1 cellular context compared by ENCODE assay signal in the genomic region with DNA sequence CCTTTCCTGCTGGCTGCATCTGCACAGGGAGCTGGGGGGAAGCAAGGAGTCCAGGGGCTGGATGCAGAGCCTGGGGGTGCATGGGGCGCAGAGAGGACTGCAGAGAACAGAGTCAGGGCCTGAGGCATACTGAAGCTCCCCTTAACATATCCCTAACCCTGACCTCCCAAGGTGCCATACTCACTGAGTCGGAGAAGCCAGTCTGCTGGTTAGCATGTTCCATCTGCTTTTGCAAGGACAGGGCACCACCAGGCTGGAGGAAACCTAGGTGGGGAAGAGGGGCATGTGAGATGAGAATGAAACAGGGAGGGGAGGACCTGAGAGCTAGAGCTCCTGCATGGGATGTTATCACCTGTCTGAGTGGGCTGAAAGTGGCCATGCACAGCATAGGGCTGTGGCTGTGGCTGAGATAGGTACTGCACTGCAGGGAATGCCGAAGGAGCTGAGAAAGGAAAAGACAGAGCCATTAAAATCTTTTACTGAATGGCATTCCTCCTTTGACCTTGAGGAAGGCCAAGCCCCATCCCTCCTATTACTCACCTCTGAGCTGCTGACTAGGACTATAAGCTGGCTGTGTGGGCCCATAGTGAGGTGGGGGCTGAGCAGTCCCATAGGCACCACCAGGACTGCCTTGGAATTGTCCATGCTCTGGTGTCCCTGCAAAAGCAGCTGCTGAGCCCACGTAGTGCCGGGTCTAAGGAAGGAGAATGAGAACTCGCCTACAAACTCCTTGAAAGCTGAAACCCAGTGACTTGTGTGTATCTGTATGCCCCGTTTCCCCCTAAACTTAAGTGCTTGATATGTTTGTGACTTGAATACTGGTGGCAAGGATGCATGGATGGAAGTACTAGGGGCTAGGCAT.
A peak's percentile ranks its signal among the peaks of the same experiment; 100 is the strongest.
TF ChIP-seq lines count a peak whose summit lies in the region.

No MANE protein-coding gene starts in this region.

TF ChIP-seq in HEK293, 187 proteins besides CTCF, POLR2A, EP300 and RAD21 (continued from another document):
- TF ChIP-seq, protein P1, sequence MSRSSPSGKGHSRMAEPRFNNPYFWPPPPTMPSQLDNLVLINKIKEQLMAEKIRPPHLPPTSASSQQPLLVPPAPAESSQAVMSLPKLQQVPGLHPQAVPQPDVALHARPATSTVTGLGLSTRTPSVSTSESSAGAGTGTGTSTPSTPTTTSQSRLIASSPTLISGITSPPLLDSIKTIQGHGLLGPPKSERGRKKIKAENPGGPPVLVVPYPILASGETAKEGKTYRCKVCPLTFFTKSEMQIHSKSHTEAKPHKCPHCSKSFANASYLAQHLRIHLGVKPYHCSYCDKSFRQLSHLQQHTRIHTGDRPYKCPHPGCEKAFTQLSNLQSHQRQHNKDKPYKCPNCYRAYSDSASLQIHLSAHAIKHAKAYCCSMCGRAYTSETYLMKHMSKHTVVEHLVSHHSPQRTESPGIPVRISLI (tag by site-specific recombination; IDR thresholded peaks at IDR 0.05), result no peak
- TF ChIP-seq MZF1 (tag by site-specific recombination; IDR thresholded peaks at IDR 0.05; ENCODE audit: borderline replicate concordance) (no peak), ZFP69B (tag by site-specific recombination; IDR thresholded peaks at IDR 0.05) (peak; percentile 91), ZNF777 (tag by site-specific recombination; IDR thresholded peaks at IDR 0.05; ENCODE audit: borderline replicate concordance) (no peak), ZNF561 (tag by site-specific recombination; IDR thresholded peaks at IDR 0.05; ENCODE audit: borderline replicate concordance) (no peak), ZNF843 (tag by site-specific recombination; IDR thresholded peaks at IDR 0.05) (no peak), ZNF248 (tag by site-specific recombination; IDR thresholded peaks at IDR 0.05) (no peak), ZNF707 (tag by site-specific recombination; IDR thresholded peaks at IDR 0.05) (no peak), ZNF140 (tag by site-specific recombination; IDR thresholded peaks at IDR 0.05) (no peak), ZSCAN30 (tag by site-specific recombination; IDR thresholded peaks at IDR 0.05) (no peak), ZNF266 (tag by site-specific recombination; IDR thresholded peaks at IDR 0.05; ENCODE audit: low read depth) (no peak), ZNF354C (tag by site-specific recombination; IDR thresholded peaks at IDR 0.05; ENCODE audit: borderline replicate concordance, low read depth) (no peak), YY2 (tag by site-specific recombination; IDR thresholded peaks at IDR 0.05) (no peak), KLF8 (tag by site-specific recombination; IDR thresholded peaks at IDR 0.05) (no peak), ZNF626 (tag by site-specific recombination; IDR thresholded peaks at IDR 0.05) (no peak), ZSCAN23 (tag by site-specific recombination; IDR thresholded peaks at IDR 0.05) (no peak), ZNF138 (tag by site-specific recombination; IDR thresholded peaks at IDR 0.05; ENCODE audit: borderline replicate concordance) (no peak), ZNF10 (tag by site-specific recombination; IDR thresholded peaks at IDR 0.05) (no peak), SP3 (tag by site-specific recombination; IDR thresholded peaks at IDR 0.05) (no peak), IKZF3 (tag by site-specific recombination; IDR thresholded peaks at IDR 0.05) (0 out of 2 replicates have a peak, but pooled peaks have one; percentile 36), ZNF175 (tag by site-specific recombination; IDR thresholded peaks at IDR 0.05) (no peak), ZNF560 (tag by site-specific recombination; IDR thresholded peaks at IDR 0.05; ENCODE audit: borderline replicate concordance) (no peak), ZFP3 (tag by site-specific recombination; IDR thresholded peaks at IDR 0.05; ENCODE audit: low read depth) (no peak), ZNF514 (tag by site-specific recombination; IDR thresholded peaks at IDR 0.05) (no peak), ZBTB7A (tag by site-specific recombination; IDR thresholded peaks at IDR 0.05; ENCODE audit: low read depth) (no peak)
- TF ChIP-seq, protein P2, sequence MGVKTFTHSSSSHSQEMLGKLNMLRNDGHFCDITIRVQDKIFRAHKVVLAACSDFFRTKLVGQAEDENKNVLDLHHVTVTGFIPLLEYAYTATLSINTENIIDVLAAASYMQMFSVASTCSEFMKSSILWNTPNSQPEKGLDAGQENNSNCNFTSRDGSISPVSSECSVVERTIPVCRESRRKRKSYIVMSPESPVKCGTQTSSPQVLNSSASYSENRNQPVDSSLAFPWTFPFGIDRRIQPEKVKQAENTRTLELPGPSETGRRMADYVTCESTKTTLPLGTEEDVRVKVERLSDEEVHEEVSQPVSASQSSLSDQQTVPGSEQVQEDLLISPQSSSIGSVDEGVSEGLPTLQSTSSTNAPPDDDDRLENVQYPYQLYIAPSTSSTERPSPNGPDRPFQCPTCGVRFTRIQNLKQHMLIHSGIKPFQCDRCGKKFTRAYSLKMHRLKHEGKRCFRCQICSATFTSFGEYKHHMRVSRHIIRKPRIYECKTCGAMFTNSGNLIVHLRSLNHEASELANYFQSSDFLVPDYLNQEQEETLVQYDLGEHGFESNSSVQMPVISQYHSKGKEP (tag by site-specific recombination; IDR thresholded peaks at IDR 0.05), result no peak
- TF ChIP-seq, protein P3, sequence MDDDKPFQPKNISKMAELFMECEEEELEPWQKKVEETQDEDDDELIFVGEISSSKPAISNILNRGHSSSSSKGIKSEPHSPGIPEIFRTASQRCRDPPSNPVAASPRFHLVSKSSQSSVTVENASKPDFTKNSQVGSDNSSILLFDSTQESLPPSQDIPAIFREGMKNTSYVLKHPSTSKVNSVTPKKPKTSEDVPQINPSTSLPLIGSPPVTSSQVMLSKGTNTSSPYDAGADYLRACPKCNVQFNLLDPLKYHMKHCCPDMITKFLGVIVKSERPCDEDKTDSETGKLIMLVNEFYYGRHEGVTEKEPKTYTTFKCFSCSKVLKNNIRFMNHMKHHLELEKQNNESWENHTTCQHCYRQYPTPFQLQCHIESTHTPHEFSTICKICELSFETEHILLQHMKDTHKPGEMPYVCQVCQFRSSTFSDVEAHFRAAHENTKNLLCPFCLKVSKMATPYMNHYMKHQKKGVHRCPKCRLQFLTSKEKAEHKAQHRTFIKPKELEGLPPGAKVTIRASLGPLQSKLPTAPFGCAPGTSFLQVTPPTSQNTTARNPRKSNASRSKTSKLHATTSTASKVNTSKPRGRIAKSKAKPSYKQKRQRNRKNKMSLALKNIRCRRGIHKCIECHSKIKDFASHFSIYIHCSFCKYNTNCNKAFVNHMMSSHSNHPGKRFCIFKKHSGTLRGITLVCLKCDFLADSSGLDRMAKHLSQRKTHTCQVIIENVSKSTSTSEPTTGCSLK (tag by site-specific recombination; IDR thresholded peaks at IDR 0.05), result no peak
- TF ChIP-seq, protein P4, sequence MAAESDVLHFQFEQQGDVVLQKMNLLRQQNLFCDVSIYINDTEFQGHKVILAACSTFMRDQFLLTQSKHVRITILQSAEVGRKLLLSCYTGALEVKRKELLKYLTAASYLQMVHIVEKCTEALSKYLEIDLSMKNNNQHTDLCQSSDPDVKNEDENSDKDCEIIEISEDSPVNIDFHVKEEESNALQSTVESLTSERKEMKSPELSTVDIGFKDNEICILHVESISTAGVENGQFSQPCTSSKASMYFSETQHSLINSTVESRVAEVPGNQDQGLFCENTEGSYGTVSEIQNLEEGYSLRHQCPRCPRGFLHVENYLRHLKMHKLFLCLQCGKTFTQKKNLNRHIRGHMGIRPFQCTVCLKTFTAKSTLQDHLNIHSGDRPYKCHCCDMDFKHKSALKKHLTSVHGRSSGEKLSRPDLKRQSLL (tag by site-specific recombination; IDR thresholded peaks at IDR 0.05), result no peak
- TF ChIP-seq, protein P5, sequence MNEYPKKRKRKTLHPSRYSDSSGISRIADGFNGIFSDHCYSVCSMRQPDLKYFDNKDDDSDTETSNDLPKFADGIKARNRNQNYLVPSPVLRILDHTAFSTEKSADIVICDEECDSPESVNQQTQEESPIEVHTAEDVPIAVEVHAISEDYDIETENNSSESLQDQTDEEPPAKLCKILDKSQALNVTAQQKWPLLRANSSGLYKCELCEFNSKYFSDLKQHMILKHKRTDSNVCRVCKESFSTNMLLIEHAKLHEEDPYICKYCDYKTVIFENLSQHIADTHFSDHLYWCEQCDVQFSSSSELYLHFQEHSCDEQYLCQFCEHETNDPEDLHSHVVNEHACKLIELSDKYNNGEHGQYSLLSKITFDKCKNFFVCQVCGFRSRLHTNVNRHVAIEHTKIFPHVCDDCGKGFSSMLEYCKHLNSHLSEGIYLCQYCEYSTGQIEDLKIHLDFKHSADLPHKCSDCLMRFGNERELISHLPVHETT (tag by site-specific recombination; IDR thresholded peaks at IDR 0.05), result no peak
- TF ChIP-seq, protein P6, sequence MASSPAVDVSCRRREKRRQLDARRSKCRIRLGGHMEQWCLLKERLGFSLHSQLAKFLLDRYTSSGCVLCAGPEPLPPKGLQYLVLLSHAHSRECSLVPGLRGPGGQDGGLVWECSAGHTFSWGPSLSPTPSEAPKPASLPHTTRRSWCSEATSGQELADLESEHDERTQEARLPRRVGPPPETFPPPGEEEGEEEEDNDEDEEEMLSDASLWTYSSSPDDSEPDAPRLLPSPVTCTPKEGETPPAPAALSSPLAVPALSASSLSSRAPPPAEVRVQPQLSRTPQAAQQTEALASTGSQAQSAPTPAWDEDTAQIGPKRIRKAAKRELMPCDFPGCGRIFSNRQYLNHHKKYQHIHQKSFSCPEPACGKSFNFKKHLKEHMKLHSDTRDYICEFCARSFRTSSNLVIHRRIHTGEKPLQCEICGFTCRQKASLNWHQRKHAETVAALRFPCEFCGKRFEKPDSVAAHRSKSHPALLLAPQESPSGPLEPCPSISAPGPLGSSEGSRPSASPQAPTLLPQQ (tag by site-specific recombination; IDR thresholded peaks at IDR 0.05), result peak; percentile 90
- TF ChIP-seq, protein P7, sequence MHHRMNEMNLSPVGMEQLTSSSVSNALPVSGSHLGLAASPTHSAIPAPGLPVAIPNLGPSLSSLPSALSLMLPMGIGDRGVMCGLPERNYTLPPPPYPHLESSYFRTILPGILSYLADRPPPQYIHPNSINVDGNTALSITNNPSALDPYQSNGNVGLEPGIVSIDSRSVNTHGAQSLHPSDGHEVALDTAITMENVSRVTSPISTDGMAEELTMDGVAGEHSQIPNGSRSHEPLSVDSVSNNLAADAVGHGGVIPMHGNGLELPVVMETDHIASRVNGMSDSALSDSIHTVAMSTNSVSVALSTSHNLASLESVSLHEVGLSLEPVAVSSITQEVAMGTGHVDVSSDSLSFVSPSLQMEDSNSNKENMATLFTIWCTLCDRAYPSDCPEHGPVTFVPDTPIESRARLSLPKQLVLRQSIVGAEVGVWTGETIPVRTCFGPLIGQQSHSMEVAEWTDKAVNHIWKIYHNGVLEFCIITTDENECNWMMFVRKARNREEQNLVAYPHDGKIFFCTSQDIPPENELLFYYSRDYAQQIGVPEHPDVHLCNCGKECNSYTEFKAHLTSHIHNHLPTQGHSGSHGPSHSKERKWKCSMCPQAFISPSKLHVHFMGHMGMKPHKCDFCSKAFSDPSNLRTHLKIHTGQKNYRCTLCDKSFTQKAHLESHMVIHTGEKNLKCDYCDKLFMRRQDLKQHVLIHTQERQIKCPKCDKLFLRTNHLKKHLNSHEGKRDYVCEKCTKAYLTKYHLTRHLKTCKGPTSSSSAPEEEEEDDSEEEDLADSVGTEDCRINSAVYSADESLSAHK (tag by site-specific recombination; IDR thresholded peaks at IDR 0.05), result no peak
- TF ChIP-seq, protein P8, sequence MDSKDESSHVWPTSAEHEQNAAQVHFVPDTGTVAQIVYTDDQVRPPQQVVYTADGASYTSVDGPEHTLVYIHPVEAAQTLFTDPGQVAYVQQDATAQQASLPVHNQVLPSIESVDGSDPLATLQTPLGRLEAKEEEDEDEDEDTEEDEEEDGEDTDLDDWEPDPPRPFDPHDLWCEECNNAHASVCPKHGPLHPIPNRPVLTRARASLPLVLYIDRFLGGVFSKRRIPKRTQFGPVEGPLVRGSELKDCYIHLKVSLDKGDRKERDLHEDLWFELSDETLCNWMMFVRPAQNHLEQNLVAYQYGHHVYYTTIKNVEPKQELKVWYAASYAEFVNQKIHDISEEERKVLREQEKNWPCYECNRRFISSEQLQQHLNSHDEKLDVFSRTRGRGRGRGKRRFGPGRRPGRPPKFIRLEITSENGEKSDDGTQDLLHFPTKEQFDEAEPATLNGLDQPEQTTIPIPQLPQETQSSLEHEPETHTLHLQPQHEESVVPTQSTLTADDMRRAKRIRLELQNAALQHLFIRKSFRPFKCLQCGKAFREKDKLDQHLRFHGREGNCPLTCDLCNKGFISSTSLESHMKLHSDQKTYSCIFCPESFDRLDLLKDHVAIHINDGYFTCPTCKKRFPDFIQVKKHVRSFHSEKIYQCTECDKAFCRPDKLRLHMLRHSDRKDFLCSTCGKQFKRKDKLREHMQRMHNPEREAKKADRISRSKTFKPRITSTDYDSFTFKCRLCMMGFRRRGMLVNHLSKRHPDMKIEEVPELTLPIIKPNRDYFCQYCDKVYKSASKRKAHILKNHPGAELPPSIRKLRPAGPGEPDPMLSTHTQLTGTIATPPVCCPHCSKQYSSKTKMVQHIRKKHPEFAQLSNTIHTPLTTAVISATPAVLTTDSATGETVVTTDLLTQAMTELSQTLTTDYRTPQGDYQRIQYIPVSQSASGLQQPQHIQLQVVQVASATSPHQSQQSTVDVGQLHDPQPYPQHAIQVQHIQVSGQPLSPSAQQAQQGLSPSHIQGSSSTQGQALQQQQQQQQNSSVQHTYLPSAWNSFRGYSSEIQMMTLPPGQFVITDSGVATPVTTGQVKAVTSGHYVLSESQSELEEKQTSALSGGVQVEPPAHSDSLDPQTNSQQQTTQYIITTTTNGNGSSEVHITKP (tag by site-specific recombination; IDR thresholded peaks at IDR 0.05), result peak; percentile 62
- TF ChIP-seq, protein P9, sequence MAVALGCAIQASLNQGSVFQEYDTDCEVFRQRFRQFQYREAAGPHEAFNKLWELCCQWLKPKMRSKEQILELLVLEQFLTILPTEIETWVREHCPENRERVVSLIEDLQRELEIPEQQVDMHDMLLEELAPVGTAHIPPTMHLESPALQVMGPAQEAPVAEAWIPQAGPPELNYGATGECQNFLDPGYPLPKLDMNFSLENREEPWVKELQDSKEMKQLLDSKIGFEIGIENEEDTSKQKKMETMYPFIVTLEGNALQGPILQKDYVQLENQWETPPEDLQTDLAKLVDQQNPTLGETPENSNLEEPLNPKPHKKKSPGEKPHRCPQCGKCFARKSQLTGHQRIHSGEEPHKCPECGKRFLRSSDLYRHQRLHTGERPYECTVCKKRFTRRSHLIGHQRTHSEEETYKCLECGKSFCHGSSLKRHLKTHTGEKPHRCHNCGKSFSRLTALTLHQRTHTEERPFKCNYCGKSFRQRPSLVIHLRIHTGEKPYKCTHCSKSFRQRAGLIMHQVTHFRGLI (tag by site-specific recombination; IDR thresholded peaks at IDR 0.05), result no peak
TF ChIP-seq in HEK293: peak in this region for 6.
